16 cellular contexts compared by ENCODE assay signal in genomic region chr15:88193415-88193814, GRCh38.
A peak's percentile ranks its signal among the peaks of the same experiment; 100 is the strongest.
DNase-seq lines count a peak whose midpoint lies in the region; FAIRE-seq and TF ChIP-seq lines count a peak whose summit lies in the region.
"Had no signal": no experiment of that assay in that cellular context is flagged by ENCODE, and none has a peak within 500 bp of the region (broad histone marks: within the 10 kb centered on the region; RNA-seq: fewer than 3 reads in every experiment).

No MANE protein-coding gene starts in this region.

- H3K4ac ChIP-seq in H1 (replicated peaks; ENCODE audit: insufficient read length, low read depth, low read length) = no peak overlapping the region

- H4K20me1 ChIP-seq in H1 (replicated peaks in 1 of 2; ENCODE audit: control insufficient read depth in 1 of 2, insufficient read depth in 2 of 2, low read length in 2 of 2) = no peaks in the 10 kb centered on the region
- no peaks in the 10 kb centered on the region for H4K20me1 ChIP-seq in smooth muscle cell (ENCODE audit: low read depth)

- POLR2A ChIA-PET in H1 (lab: Charles Lee; ENCODE audit: partially characterized antibody) = no interaction called here

- peaks cover 0 to 3% (median 1%) of the 10 kb centered on the region in 4 experiments; a peak in 2 of 7 replicates for H3K4me1 ChIP-seq in H1 (replicated peaks in 1 of 4; ENCODE audit: control insufficient read depth in 3 of 4, insufficient read depth in 4 of 4, low read length in 3 of 4)
- H3K4me1 ChIP-seq in smooth muscle cell (ENCODE audit: low read depth) = no peaks in the 10 kb centered on the region
- H3K4me1 ChIP-seq: parathyroid adenoma, transverse colon had no signal

- no peak overlapping the region for H4K8ac ChIP-seq in H1 (ENCODE audit: extremely low read depth, insufficient read depth, low read length)

- H4K91ac ChIP-seq in H1 (replicated peaks; ENCODE audit: insufficient read length, low read length) = no peak overlapping the region

- H3K27ac ChIP-seq in H1 (ENCODE audit: low read depth, low read length) (no peak overlapping the region), smooth muscle cell (ENCODE audit: low read depth) (no peak overlapping the region)
- H3K27ac ChIP-seq: parathyroid adenoma, transverse colon had no signal

- H3K27me3 ChIP-seq in H1 (replicated peaks in 1 of 4; ENCODE audit: control insufficient read depth in 3 of 4, extremely low read depth in 1 of 4, insufficient read depth in 3 of 4, low read length in 3 of 4) = no peaks in the 10 kb centered on the region
- H3K27me3 ChIP-seq in smooth muscle cell (ENCODE audit: low read depth) = peaks cover 1% of the 10 kb centered on the region
- H3K27me3 ChIP-seq: MG63, transverse colon had no signal

- no peaks in the 10 kb centered on the region for H3F3A ChIP-seq in smooth muscle cell (ENCODE audit: low read depth)

- TF ChIP-seq POLR2A in H1 (IDR thresholded peaks at IDR 0.05; ENCODE audit: control extremely low read depth in 1 of 2, low read depth in 2 of 2, low read length in 2 of 2) = no peak

- no peak for TF ChIP-seq EP300 in H1 (IDR thresholded peaks at IDR 0.05; ENCODE audit: borderline replicate concordance in 1 of 2, low read depth in 2 of 2, low read length in 2 of 2)

- 73% methylated on average over 3 of the region's 4 CpGs; no CpG with 5 or more reads in 1 of the 2 experiments for WGBS in H1 (ENCODE audit: extremely low coverage in 1 of 2, insufficient coverage in 1 of 2, insufficient read length in 1 of 2, insufficient replicate concordance in 2 of 2, low coverage in 1 of 2, low lambda C conversion rate in 2 of 2, missing lambda C conversion rate in 1 of 2), 2 experiments
- 63% methylated on average over 4 of the region's 4 CpGs for WGBS in smooth muscle cell (ENCODE audit: low lambda C conversion rate)

- H2BK12ac ChIP-seq in H1 (ENCODE audit: low read depth, low read length) = no peak overlapping the region

- no peak overlapping the region for H3K23ac ChIP-seq in H1 (ENCODE audit: insufficient read length)

- peak; percentile 16 for TF ChIP-seq CTCF in GM12865 (IDR thresholded peaks at IDR 0.05; ENCODE audit: insufficient read depth, low read depth, low read length, missing control alignments)
- peak in 2 of 3 experiments; percentile 8 to 37; a peak in 1 of 4 replicates for TF ChIP-seq CTCF in H1 (IDR thresholded peaks at IDR 0.05; ENCODE audit: control extremely low read depth in 1 of 3, insufficient read depth in 1 of 3, low read depth in 1 of 3, low read length in 3 of 3)
- TF ChIP-seq CTCF in smooth muscle cell (IDR thresholded peaks at IDR 0.05; ENCODE audit: borderline replicate concordance, insufficient read depth, poor library complexity, severe bottlenecking) = peak; percentile 5

- H3K56ac ChIP-seq in H1 (replicated peaks; ENCODE audit: insufficient read length, low read depth, low read length) = no peak overlapping the region

- H3K36me3 ChIP-seq in H1 (ENCODE audit: control insufficient read depth in 2 of 4, insufficient read depth in 4 of 4, low read length in 3 of 4) (no peaks in the 10 kb centered on the region), smooth muscle cell (ENCODE audit: low read depth) (no peaks in the 10 kb centered on the region)
- H3K36me3 ChIP-seq: MG63, transverse colon had no signal

- FAIRE-seq in H1 (lab: Jason Lieb, UNC) = peak; percentile 78
- FAIRE-seq: keratinocyte had no signal

- no peak overlapping the region for H2BK20ac ChIP-seq in H1 (ENCODE audit: low read length)

- TF ChIP-seq RAD21 in H1 (IDR thresholded peaks at IDR 0.05 in 1 of 2, conservative IDR thresholded peaks at IDR 0.05 in 1 of 2; ENCODE audit: low read depth in 2 of 2, low read length in 2 of 2) = no peak; a peak in 1 of 4 replicates

- CTCF ChIA-PET in H1 (lab: Charles Lee; ENCODE audit: partially characterized antibody) = interaction anchor here (0.9 to 3.3 kb wide), 13 partner anchors 9 to 333 kb away, joined by 3 to 15 read pairs (median 4); no protein-coding TSS in a partner anchor

- H2AK5ac ChIP-seq in H1 (ENCODE audit: low read depth, low read length) = 0 out of 2 replicates have a peak overlapping the region, but pooled peaks have one; percentile 48

- no peaks in the 10 kb centered on the region for H3K79me2 ChIP-seq in H1 (ENCODE audit: control insufficient read depth in 1 of 2, insufficient read depth in 2 of 2, low read length in 2 of 2)
- no peaks in the 10 kb centered on the region for H3K79me2 ChIP-seq in smooth muscle cell (ENCODE audit: low read depth)
- H3K79me2 ChIP-seq: parathyroid adenoma had no signal

- no peak for DNase-seq in GM12865 (ENCODE audit: low read depth)
- peak; percentile 34 for DNase-seq in HuH-7 (ENCODE audit: low spot score)
- no peak for DNase-seq in H1 (ENCODE audit: low read depth in 1 of 2, low spot score in 2 of 2)
- no peak for DNase-seq in smooth muscle cell (lab: John Stamatoyannopoulos, UW; ENCODE audit: unreplicated experiment)
- DNase-seq in activated CD8-positive, alpha-beta memory T cell treated with anti-CD3 and anti-CD28 coated beads for 24 hours = no peak
- DNase-seq in NCI-H2029 (lab: John Stamatoyannopoulos, UW) = no peak
- DNase-seq in stimulated activated CD4-positive, alpha-beta T cell treated with anti-CD3 and anti-CD28 coated beads, Interleukin-4, amount 100 ng/mL, for 4 hours = no peak
- DNase-seq: GDM1; MG63; NCI-H1694; NCI-H2227 treated with DMSO at 0.1 percent for 48 hours; stimulated activated CD4-positive, alpha-beta T cell treated with anti-CD3 and anti-CD28 coated beads, Interleukin-2, amount 100 ng/mL, for 24 hours; T-helper 9 cell; transverse colon had no signal

- H2BK120ac ChIP-seq in H1 (replicated peaks; ENCODE audit: low read depth, low read length) = no peak overlapping the region

- no peak overlapping the region for H3K18ac ChIP-seq in H1 (ENCODE audit: extremely low read depth, low read length)

- H3K9ac ChIP-seq in H1 (replicated peaks in 1 of 4; ENCODE audit: extremely low read depth in 1 of 4, low read depth in 3 of 4, low read length in 3 of 4) = no peak overlapping the region
- no peak overlapping the region for H3K9ac ChIP-seq in smooth muscle cell (ENCODE audit: low read depth)
- H3K9ac ChIP-seq: parathyroid adenoma had no signal

- no peak overlapping the region for H2BK15ac ChIP-seq in H1 (ENCODE audit: low read length)

- H3K9me3 ChIP-seq in H1 (ENCODE audit: insufficient read depth in 2 of 2, low read depth in 1 of 2, low read length in 1 of 2) (no peaks in the 10 kb centered on the region), smooth muscle cell (replicated peaks; ENCODE audit: low read depth) (no peaks in the 10 kb centered on the region)
- H3K9me3 ChIP-seq: MG63, transverse colon had no signal

- peak overlapping the region; percentile 32; the same call in 1 of the 2 replicates for H2BK5ac ChIP-seq in H1 (ENCODE audit: low read depth, low read length)

- H2AFZ ChIP-seq in H1 (ENCODE audit: low read length) (peak overlapping the region; percentile 80; the same call in 1 of the 2 replicates), smooth muscle cell (ENCODE audit: low read depth) (no peak overlapping the region)
- H2AFZ ChIP-seq: parathyroid adenoma had no signal

- H3K4me3 ChIP-seq in GM12865 (ENCODE audit: low read depth, low read length) = no peak overlapping the region
- H3K4me3 ChIP-seq in H1 (ENCODE audit: extremely low read depth in 1 of 4, insufficient read depth in 2 of 4, low read depth in 3 of 4, low read length in 4 of 4) = no peak overlapping the region
- H3K4me3 ChIP-seq in smooth muscle cell = no peak overlapping the region
- H3K4me3 ChIP-seq: MG63, transverse colon had no signal

- H3K79me1 ChIP-seq in H1 (ENCODE audit: low read depth, low read length) = no peaks in the 10 kb centered on the region

- no peak overlapping the region for H3K14ac ChIP-seq in H1 (ENCODE audit: insufficient read length)

- no peaks in the 10 kb centered on the region for H3K23me2 ChIP-seq in H1 (ENCODE audit: low read depth, low read length)

- H3K4me2 ChIP-seq in H1 (ENCODE audit: insufficient read depth in 1 of 2, low read depth in 2 of 2, low read length in 2 of 2) (no peak overlapping the region), smooth muscle cell (no peak overlapping the region)

- no peak overlapping the region for H4K5ac ChIP-seq in H1 (ENCODE audit: insufficient read length, low read depth, low read length)

TF ChIP-seq in H1, 55 proteins besides CTCF, POLR2A, EP300 and RAD21 (continues in another document):
- no peak for TF ChIP-seq RBBP5 (IDR thresholded peaks at IDR 0.05; ENCODE audit: borderline replicate concordance, low read depth, low read length)
- TF ChIP-seq HDAC6 (IDR thresholded peaks at IDR 0.05; ENCODE audit: low read depth, low read length) = no peak
- no peak for TF ChIP-seq POLR2AphosphoS5 (IDR thresholded peaks at IDR 0.05; ENCODE audit: low read depth, low read length)
- no peak for TF ChIP-seq USF2 (IDR thresholded peaks at IDR 0.05; ENCODE audit: low read length)
- TF ChIP-seq MAX (IDR thresholded peaks at IDR 0.05) = no peak
- no peak for TF ChIP-seq SRF (IDR thresholded peaks at IDR 0.05; ENCODE audit: low read depth, low read length)
- TF ChIP-seq BCL11A (IDR thresholded peaks at IDR 0.05; ENCODE audit: low read depth in 2 of 2, low read length in 2 of 2) = no peak
- no peak for TF ChIP-seq PHF8 (conservative IDR thresholded peaks at IDR 0.05; ENCODE audit: low read depth, low read length)
- no peak for TF ChIP-seq SP4 (IDR thresholded peaks at IDR 0.05; ENCODE audit: low read length)
- TF ChIP-seq YY1 (IDR thresholded peaks at IDR 0.05; ENCODE audit: low read depth, low read length) = no peak
- TF ChIP-seq BACH1 (IDR thresholded peaks at IDR 0.05; ENCODE audit: low read length) = no peak
- TF ChIP-seq KDM4A (IDR thresholded peaks at IDR 0.05; ENCODE audit: low read depth, low read length, severe bottlenecking) = no peak
- TF ChIP-seq CHD1 (IDR thresholded peaks at IDR 0.05; ENCODE audit: low read depth, low read length) = no peak
- no peak for TF ChIP-seq NRF1 (IDR thresholded peaks at IDR 0.05; ENCODE audit: low read depth, low read length)
